In genomic region chr11:67082071-67082791, GRCh38 we compare ENCODE assay signal across 8 cellular contexts. TPM values are rescaled to one million over a fixed set of nuclear protein-coding genes. Genes with fewer than 3 reads are reported as not detected.
DNase-seq lines count a peak whose midpoint lies in the region; ATAC-seq and TF ChIP-seq lines count a peak whose summit lies in the region.

No MANE protein-coding gene starts in this region.

- H3K4me1 Mint-ChIP-seq in naive B cell = peaks cover 13 to 15% (median 14%) of the 10 kb centered on the region in 3 donors

- no peaks in the 10 kb centered on the region for H3K9me3 Mint-ChIP-seq in naive B cell

- H3K27me3 ChIP-seq in Peyer's patch = no peaks in the 10 kb centered on the region

- TF ChIP-seq CTCF in choroid plexus epithelial cell (conservative IDR thresholded peaks at IDR 0.05; ENCODE audit: low read depth, low read length) = no peak
- peak in 1 of 6 experiments; percentile 6 for TF ChIP-seq CTCF in Peyer's patch (IDR thresholded peaks at IDR 0.05)

- H3K36me3 ChIP-seq in Peyer's patch = no peaks in the 10 kb centered on the region

- peak overlapping the region in 7 of 8 donors; percentile 7 to 81 (median 71) for H3K4me3 Mint-ChIP-seq in naive B cell

- peak; percentile 22 to 31 for ATAC-seq in naive B cell (ENCODE audit: low read depth in 2 of 2)
- ATAC-seq in left lobe of liver = no peak
- no peak for ATAC-seq in HG03097 (IDR thresholded peaks at IDR 0.05; ENCODE audit: low FRiP score, unreplicated experiment)
- no peak for ATAC-seq in GM18873 (IDR thresholded peaks at IDR 0.05; ENCODE audit: low FRiP score, unreplicated experiment)

- H3K36me3 Mint-ChIP-seq in naive B cell = no peaks in the 10 kb centered on the region

- DNase-seq in ELR (ENCODE audit: low read depth) = peak; percentile 23
- DNase-seq in NOMO-1 (lab: John Stamatoyannopoulos, UW; ENCODE audit: unreplicated experiment in 2 of 2) = peak; percentile 42 to 46
- DNase-seq in choroid plexus epithelial cell (ENCODE audit: low read depth) = peak; percentile 17
- DNase-seq in naive B cell = no peak
- no peak for DNase-seq in Peyer's patch
- DNase-seq in left lobe of liver (ENCODE audit: low spot score) = no peak

- no peak overlapping the region for H3K27ac ChIP-seq in Peyer's patch

- H3K27ac Mint-ChIP-seq in naive B cell = peak overlapping the region in 2 of 6 donors; percentile 14 to 81

- peaks cover 0 to 8% (median 5%) of the 10 kb centered on the region in 3 donors for H3K27me3 Mint-ChIP-seq in naive B cell

- H3K4me1 ChIP-seq in Peyer's patch = peaks cover 0 to 28% (median 3%) of the 10 kb centered on the region in 4 donors

- TF ChIP-seq POLR2A in Peyer's patch (IDR thresholded peaks at IDR 0.05) = no peak

- H3K9me3 ChIP-seq in Peyer's patch = no peaks in the 10 kb centered on the region

- H3K4me3 ChIP-seq in choroid plexus epithelial cell (ENCODE audit: low read depth, low read length) = peak overlapping the region; percentile 3
- H3K4me3 ChIP-seq in Peyer's patch = no peak overlapping the region

RNA-seq across cellular contexts. Expression of gene RHOD, which starts 25.6 kb away (rescaled TPM):
- 1 to 10 TPM in 2 of 6 donors, under 1 TPM in 4; 0.71 to 2.6 (median 0.97) TPM for polyA plus RNA-seq in naive B cell (ENCODE audit: low read depth in 6 of 6)
- total RNA-seq in Peyer's patch (10 to 100 TPM in 3 of 4 donors, 1 to 10 TPM in 1; 9.9 to 26.3 (median 21.2) TPM), left lobe of liver (23.2 TPM)

RNA-seq across cellular contexts. Expression of gene KDM2A, which starts 36.8 kb away (rescaled TPM):
- 10 to 100 TPM in 5 of 6 donors, 1 to 10 TPM in 1; 3.6 to 26.3 (median 14.9) TPM for polyA plus RNA-seq in naive B cell (ENCODE audit: low read depth in 6 of 6)
- total RNA-seq in Peyer's patch (100 to 1,000 TPM in 2 of 4 donors, 10 to 100 TPM in 2; 76.7 to 225 (median 105) TPM), left lobe of liver (39.0 TPM)

RNA-seq across cellular contexts. Expression of gene SYT12, which starts 59.3 kb away (rescaled TPM):
- not detected for polyA plus RNA-seq in naive B cell (ENCODE audit: low read depth in 6 of 6)
- total RNA-seq in Peyer's patch = 1 to 10 TPM in 2 of 4 donors, not detected in 2; 1.1 to 3.9 TPM
- 4.8 TPM for total RNA-seq in left lobe of liver

Comparison
In these comparisons a context has a peak if more than half of its experiments do, and no peak if none do; other contexts are left out.
1. DNase-seq: peak in ELR (single experiment), NOMO-1 (2 of 2) and choroid plexus epithelial cell (single experiment); none in naive B cell (single experiment), Peyer's patch (0 of 3) and left lobe of liver (single experiment).
2. ATAC-seq: peak in naive B cell (2 of 2); none in left lobe of liver (single experiment), HG03097 (single experiment) and GM18873 (single experiment).